In the genomic region with DNA sequence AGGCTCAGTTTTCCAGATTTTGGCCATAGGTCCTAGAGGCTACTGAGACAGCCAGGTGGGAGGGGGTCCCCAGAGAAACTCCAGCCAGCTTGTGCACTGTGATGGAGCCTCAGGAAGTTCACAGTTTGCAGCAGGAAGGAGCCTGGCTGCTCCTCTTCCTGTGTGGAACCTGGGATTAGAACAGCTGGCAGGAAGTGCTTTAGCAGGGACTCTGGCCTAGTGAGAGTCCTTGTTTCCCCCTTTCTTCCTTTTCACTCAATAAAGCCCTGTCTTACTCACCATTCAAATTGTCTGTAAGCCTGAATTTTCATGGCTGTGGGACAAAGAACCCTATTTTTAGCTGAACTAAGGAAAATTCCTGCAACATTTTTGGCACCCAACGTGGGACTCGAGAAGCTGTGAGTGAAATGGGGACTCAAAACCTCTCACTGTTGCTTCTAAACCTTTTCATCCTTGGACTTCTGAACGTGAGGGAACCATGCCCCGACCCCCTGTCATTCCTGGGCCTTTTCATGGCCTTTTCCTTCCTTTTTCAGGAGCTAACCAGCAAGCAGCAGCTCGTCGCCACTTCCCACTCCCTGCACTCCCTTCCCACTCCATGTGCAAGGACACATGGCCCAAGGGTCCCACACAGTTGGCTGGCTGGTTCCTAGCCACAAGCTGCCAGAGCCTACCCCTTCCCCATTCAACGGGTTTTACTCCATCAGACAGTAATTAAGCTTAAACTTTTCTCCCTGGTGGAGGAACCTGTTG, we compare ENCODE assay signal across 18 cellular contexts. TPM values are rescaled to one million over a fixed set of nuclear protein-coding genes. Genes with fewer than 3 reads are reported as not detected.
A peak's percentile ranks its signal among the peaks of the same experiment; 100 is the strongest.
DNase-seq lines count a peak whose midpoint lies in the region; ATAC-seq and TF ChIP-seq lines count a peak whose summit lies in the region.
"Had no signal": no experiment of that assay in that cellular context is flagged by ENCODE, and none has a peak within 500 bp of the region (broad histone marks: within the 10 kb centered on the region; RNA-seq: fewer than 3 reads in every experiment).

No MANE protein-coding gene starts in this region.

- intact Hi-C loops in MCF 10A (cut with micrococcal nuclease) = no loop called here
- intact Hi-C loops in breast epithelium (cut with DNase I; ENCODE audit: low total_unique reads) = no loop called here
- intact Hi-C loops in esophagus muscularis mucosa (cut with DNase I) = no loop called here

- H3K4me3 ChIP-seq in breast epithelium = no peak overlapping the region
- no peak overlapping the region for H3K4me3 ChIP-seq in esophagus muscularis mucosa
- H3K4me3 ChIP-seq: A549 had no signal

- DNase-seq in MCF 10A (ENCODE audit: unreplicated experiment) = no peak
- DNase-seq in breast epithelium (ENCODE audit: low spot score in 2 of 2) = no peak
- peak; percentile 38 for DNase-seq in UCSD-AML1 (lab: John Stamatoyannopoulos, UW; ENCODE audit: unreplicated experiment)
- DNase-seq in esophagus muscularis mucosa (ENCODE audit: extremely low spot score) = peak; percentile 42
- no peak for DNase-seq in activated T-cell treated with anti-CD3 and anti-CD28 coated beads, Interleukin-2, amount 50 U/mL, for 72 hours
- DNase-seq in GDM1 (lab: John Stamatoyannopoulos, UW) = no peak
- DNase-seq in SW 1271 (lab: John Stamatoyannopoulos, UW) = no peak
- DNase-seq: C1 segment of cervical spinal cord; CD4-positive, CD25-positive, alpha-beta regulatory T cell; DMS153; DMS79; GF-D8; GOT3; H7 had no signal

- no peaks in the 10 kb centered on the region for H3K36me3 ChIP-seq in breast epithelium
- no peaks in the 10 kb centered on the region for H3K36me3 ChIP-seq in esophagus muscularis mucosa

- no peaks in the 10 kb centered on the region for H3K4me1 Mint-ChIP-seq in MCF 10A (ENCODE audit: insufficient read depth, unreplicated experiment)
- H3K4me1 Mint-ChIP-seq in activated T-cell treated with anti-CD3 and anti-CD28 coated beads, Interleukin-2, amount 50 U/mL, for 72 hours (ENCODE audit: low read depth) = no peaks in the 10 kb centered on the region

- H3K9me3 ChIP-seq in breast epithelium (peaks cover 10 to 12% of the 10 kb centered on the region in 2 donors), esophagus muscularis mucosa (peaks cover 0 to 13% (median 5%) of the 10 kb centered on the region in 4 donors)
- H3K9me3 ChIP-seq: A549 had no signal

- POLR2A ChIA-PET in MCF 10A (lab: Yijun Ruan, JAX) = interaction anchor here (0.6 kb wide), 2 partner anchors 15 to 1124 kb away, joined by 3 read pairs; no protein-coding TSS in a partner anchor

- ATAC-seq in activated T-cell treated with anti-CD3 and anti-CD28 coated beads, Interleukin-2, amount 50 U/mL, for 72 hours (replicated peaks in 1 of 2) = no peak
- ATAC-seq: A549, HCT116 had no signal

- no peak for TF ChIP-seq EP300 in esophagus muscularis mucosa (IDR thresholded peaks at IDR 0.05)

- no TSS peak for BruUV-seq in MCF 10A (replicated peaks; lab: Mats Ljungman, UMichigan)

- 69% methylated on average over 7 of the region's 7 CpGs for WGBS in esophagus muscularis mucosa

- CTCF ChIA-PET in MCF 10A (lab: Yijun Ruan, JAX) = interaction anchor here (0.6 to 2.5 kb wide), 7 partner anchors 12 to 837 kb away, joined by 3 to 14 read pairs (median 5); no protein-coding TSS in a partner anchor

- H3K27me3 ChIP-seq in breast epithelium = no peaks in the 10 kb centered on the region
- H3K27me3 ChIP-seq in esophagus muscularis mucosa = no peaks in the 10 kb centered on the region

- no peaks in the 10 kb centered on the region for H3K4me1 ChIP-seq in breast epithelium
- no peaks in the 10 kb centered on the region for H3K4me1 ChIP-seq in esophagus muscularis mucosa
- H3K4me1 ChIP-seq: A549 had no signal

- no peak overlapping the region for H3K4me3 Mint-ChIP-seq in MCF 10A (ENCODE audit: unreplicated experiment)
- no peak overlapping the region for H3K4me3 Mint-ChIP-seq in activated T-cell treated with anti-CD3 and anti-CD28 coated beads, Interleukin-2, amount 50 U/mL, for 72 hours
- H3K4me3 Mint-ChIP-seq: CD4-positive, CD25-positive, alpha-beta regulatory T cell had no signal

- no peak for TF ChIP-seq CTCF in MCF 10A (IDR thresholded peaks at IDR 0.05; ENCODE audit: unreplicated experiment)
- TF ChIP-seq CTCF in breast epithelium (IDR thresholded peaks at IDR 0.05) = no peak
- no peak for TF ChIP-seq CTCF in esophagus muscularis mucosa (IDR thresholded peaks at IDR 0.05)

- no peaks in the 10 kb centered on the region for H3K36me3 Mint-ChIP-seq in MCF 10A (ENCODE audit: insufficient read depth, unreplicated experiment)
- H3K36me3 Mint-ChIP-seq in activated T-cell treated with anti-CD3 and anti-CD28 coated beads, Interleukin-2, amount 50 U/mL, for 72 hours (ENCODE audit: insufficient read depth in 2 of 2) = peaks cover 0 to 2% of the 10 kb centered on the region in 2 donors
- H3K36me3 Mint-ChIP-seq: CD4-positive, CD25-positive, alpha-beta regulatory T cell had no signal

- TF ChIP-seq POLR2A in breast epithelium (IDR thresholded peaks at IDR 0.05) (no peak), esophagus muscularis mucosa (IDR thresholded peaks at IDR 0.05; ENCODE audit: low read depth) (no peak)

- H3K9me3 Mint-ChIP-seq in MCF 10A (ENCODE audit: unreplicated experiment) = no peaks in the 10 kb centered on the region
- H3K9me3 Mint-ChIP-seq in activated T-cell treated with anti-CD3 and anti-CD28 coated beads, Interleukin-2, amount 50 U/mL, for 72 hours = peaks cover 4 to 9% of the 10 kb centered on the region in 2 donors

- H3K27ac ChIP-seq in breast epithelium (no peak overlapping the region), esophagus muscularis mucosa (replicated peaks in 1 of 4) (no peak overlapping the region)
- H3K27ac ChIP-seq: 22Rv1, A549 had no signal

- H3K27ac Mint-ChIP-seq in MCF 10A (ENCODE audit: low read depth, unreplicated experiment) = peak overlapping the region; percentile 41
- no peak overlapping the region for H3K27ac Mint-ChIP-seq in activated T-cell treated with anti-CD3 and anti-CD28 coated beads, Interleukin-2, amount 50 U/mL, for 72 hours
- H3K27ac Mint-ChIP-seq: CD4-positive, CD25-positive, alpha-beta regulatory T cell had no signal

- H3K27me3 Mint-ChIP-seq in MCF 10A (ENCODE audit: insufficient read depth, unreplicated experiment) = no peaks in the 10 kb centered on the region
- peaks cover 17% of the 10 kb centered on the region for H3K27me3 Mint-ChIP-seq in activated T-cell treated with anti-CD3 and anti-CD28 coated beads, Interleukin-2, amount 50 U/mL, for 72 hours (ENCODE audit: low read depth)

RNA-seq across cellular contexts. Expression of a gene that starts 32.8 kb away (rescaled TPM):
- total RNA-seq in MCF 10A (2022) (not detected in 2 replicates), breast epithelium (under 1 TPM in 2 of 3 donors, not detected in 1; under 0.01 to 0.16 TPM), esophagus muscularis mucosa (under 1 TPM; 0.26 to 0.50 (median 0.41) TPM)
- not detected for total RNA-seq in activated T-cell treated with anti-CD3 and anti-CD28 coated beads, Interleukin-2, amount 50 U/mL, for 72 hours
- total RNA-seq: CD4-positive, CD25-positive, alpha-beta regulatory T cell; Daoy had no signal

Comparison
In these comparisons a context has a peak if more than half of its experiments do, and no peak if none do; other contexts are left out.
1. DNase-seq: peak in UCSD-AML1 (single experiment) and esophagus muscularis mucosa (single experiment); none in MCF 10A (single experiment), breast epithelium (0 of 2), activated T-cell treated with anti-CD3 and anti-CD28 coated beads, Interleukin-2, amount 50 U/mL, for 72 hours (0 of 2), GDM1 (single experiment) and SW 1271 (0 of 2).